In genomic region chr21:37712204-37712934, GRCh38 we compare ENCODE assay signal across 8 cellular contexts.
A peak's percentile ranks its signal among the peaks of the same experiment; 100 is the strongest.
DNase-seq lines count a peak whose midpoint lies in the region; ATAC-seq and TF ChIP-seq lines count a peak whose summit lies in the region.

No MANE protein-coding gene starts in this region.

- no peak overlapping the region for H3K4me2 ChIP-seq in osteoblast (ENCODE audit: insufficient read depth, low read length)

- H3K36me3 ChIP-seq in BE2C, result no peaks in the 10 kb centered on the region
- H3K36me3 ChIP-seq in osteoblast (ENCODE audit: insufficient read depth, low read length), result no peaks in the 10 kb centered on the region

- no peaks in the 10 kb centered on the region for H4K20me1 ChIP-seq in osteoblast (ENCODE audit: insufficient read depth, low read length)

- H3K4me1 ChIP-seq in BE2C (no peaks in the 10 kb centered on the region; the same call in 1 of the 2 replicates), osteoblast (ENCODE audit: insufficient read depth, low read length) (no peaks in the 10 kb centered on the region)

- ATAC-seq in GM18909 (IDR thresholded peaks at IDR 0.05; ENCODE audit: poor library complexity, unreplicated experiment) (peak; percentile 58), HG03565 (IDR thresholded peaks at IDR 0.05; ENCODE audit: unreplicated experiment) (peak; percentile 45), GM18861 (IDR thresholded peaks at IDR 0.05; ENCODE audit: unreplicated experiment) (no peak)

- peak overlapping the region; percentile 69 for H2AFZ ChIP-seq in osteoblast (ENCODE audit: low read length)

- H3K9me3 ChIP-seq in BE2C (no peaks in the 10 kb centered on the region), osteoblast (ENCODE audit: low read depth, low read length) (no peaks in the 10 kb centered on the region)

- no peaks in the 10 kb centered on the region for H3K79me2 ChIP-seq in osteoblast (ENCODE audit: insufficient read depth, low read length)

- TF ChIP-seq CTCF in BE2C (IDR thresholded peaks at IDR 0.05; ENCODE audit: low read depth, low read length), result peak; percentile 94
- peak; percentile 93 for TF ChIP-seq CTCF in osteoblast (IDR thresholded peaks at IDR 0.05; ENCODE audit: extremely low read depth, low read depth, low read length)

- DNase-seq in BE2C, result peak; percentile 76
- DNase-seq in NCI-H748 treated with DMSO at 0.1 percent for 48 hours (lab: John Stamatoyannopoulos, UW), result peak; percentile 58
- peak; percentile 3 for DNase-seq in activated CD8-positive, alpha-beta memory T cell treated with anti-CD3 and anti-CD28 coated beads, Interleukin-2, amount 50 U/mL, for 24 hours (ENCODE audit: extremely low read depth)
- DNase-seq in foreskin melanocyte, result peak; percentile 81
- peak; percentile 90 for DNase-seq in osteoblast (ENCODE audit: insufficient read length, low spot score, missing footprints)

- H3K4me3 ChIP-seq in BE2C (ENCODE audit: low read depth, low read length), result no peak overlapping the region
- no peak overlapping the region for H3K4me3 ChIP-seq in osteoblast (ENCODE audit: insufficient read depth, low read length)

- no peak overlapping the region for H3K27ac ChIP-seq in osteoblast (ENCODE audit: low read depth, low read length)

- peaks cover 4% of the 10 kb centered on the region for H3K27me3 ChIP-seq in BE2C
- peaks cover 11% of the 10 kb centered on the region for H3K27me3 ChIP-seq in osteoblast (ENCODE audit: insufficient read depth, low read length)

Comparison
In these comparisons a context has a peak if more than half of its experiments do, and no peak if none do; other contexts are left out.
1. DNase-seq: peak in every context shown above with its lines; median percentile 90 in osteoblast; 81 in foreskin melanocyte; 76 in BE2C; 58 in NCI-H748 treated with DMSO at 0.1 percent for 48 hours; 3 in activated CD8-positive, alpha-beta memory T cell treated with anti-CD3 and anti-CD28 coated beads, Interleukin-2, amount 50 U/mL, for 24 hours.